Comparison of ENCODE assay signal across 18 cellular contexts in genomic region chr3:155130001-155130400, GRCh38. TPM values are rescaled to one million over a fixed set of nuclear protein-coding genes. Genes with fewer than 3 reads are reported as not detected.
DNase-seq lines count a peak whose midpoint lies in the region; ATAC-seq and TF ChIP-seq lines count a peak whose summit lies in the region.
"Had no signal": no experiment of that assay in that cellular context is flagged by ENCODE, and none has a peak within 500 bp of the region (broad histone marks: within the 10 kb centered on the region; RNA-seq: fewer than 3 reads in every experiment).

No MANE protein-coding gene starts in this region.

- no peak for TF ChIP-seq CTCF in choroid plexus epithelial cell (conservative IDR thresholded peaks at IDR 0.05; ENCODE audit: low read depth, low read length)

- no peak overlapping the region for H3K4me3 ChIP-seq in choroid plexus epithelial cell (ENCODE audit: low read depth, low read length)
- H3K4me3 ChIP-seq: GM23338, MG63 had no signal

- ATAC-seq in naive B cell (ENCODE audit: low read depth in 2 of 2) (no peak), GM21447 (IDR thresholded peaks at IDR 0.05; ENCODE audit: unreplicated experiment) (no peak)
- no peak for ATAC-seq in naive thymus-derived CD8-positive, alpha-beta T cell
- ATAC-seq: GM23338 had no signal

- H3K27ac Mint-ChIP-seq in naive B cell = peak overlapping the region in 2 of 6 donors; percentile 24 to 40
- H3K27ac Mint-ChIP-seq in naive thymus-derived CD8-positive, alpha-beta T cell = no peak overlapping the region
- H3K27ac Mint-ChIP-seq: GM23338 had no signal

- DNase-seq in EH (ENCODE audit: low read depth) = peak; percentile 5
- DNase-seq in choroid plexus epithelial cell (ENCODE audit: low read depth) = peak; percentile 43
- no peak for DNase-seq in naive B cell
- DNase-seq in NCI-H82 treated with DMSO at 0.1 percent for 48 hours (lab: John Stamatoyannopoulos, UW; ENCODE audit: unreplicated experiment) = no peak
- no peak for DNase-seq in COLO668 (lab: John Stamatoyannopoulos, UW; ENCODE audit: unreplicated experiment)
- DNase-seq in naive thymus-derived CD8-positive, alpha-beta T cell = no peak
- DNase-seq: COR-L47, DMS153, KG1, MG63, NCI-H1092 treated with DMSO at 0.1 percent for 48 hours, NCI-H1694, NCI-H2107, NCI-H446 treated with DMSO at 0.1 percent for 48 hours, NCI-H748 treated with DMSO at 0.1 percent for 48 hours, SHP77 had no signal

- no peaks in the 10 kb centered on the region for H3K36me3 Mint-ChIP-seq in naive B cell
- no peaks in the 10 kb centered on the region for H3K36me3 Mint-ChIP-seq in naive thymus-derived CD8-positive, alpha-beta T cell

- POLR2A ChIA-PET in naive thymus-derived CD8-positive, alpha-beta T cell (lab: Charles Lee) = no interaction called here

- H3K27me3 Mint-ChIP-seq in naive B cell = no peaks in the 10 kb centered on the region
- peaks cover 0 to 1% (median 0%) of the 10 kb centered on the region in 5 donors for H3K27me3 Mint-ChIP-seq in naive thymus-derived CD8-positive, alpha-beta T cell

- H3K9me3 Mint-ChIP-seq in naive B cell = peaks cover 0 to 7% (median under 1%) of the 10 kb centered on the region in 7 donors
- peaks cover 0 to 8% (median 2%) of the 10 kb centered on the region in 9 donors for H3K9me3 Mint-ChIP-seq in naive thymus-derived CD8-positive, alpha-beta T cell
- H3K9me3 Mint-ChIP-seq: GM23338 had no signal

- H3K4me1 Mint-ChIP-seq in naive B cell = peaks cover 15% of the 10 kb centered on the region in 3 donors
- H3K4me1 Mint-ChIP-seq in naive thymus-derived CD8-positive, alpha-beta T cell = peaks cover 0 to 9% (median 0%) of the 10 kb centered on the region in 4 donors

- H3K4me3 Mint-ChIP-seq in naive B cell = peak overlapping the region in 6 of 8 donors; percentile 16 to 60 (median 38)
- no peak overlapping the region for H3K4me3 Mint-ChIP-seq in naive thymus-derived CD8-positive, alpha-beta T cell
- H3K4me3 Mint-ChIP-seq: GM23338 had no signal

RNA-seq across cellular contexts. Expression of gene MME, which starts 49.9 kb away (rescaled TPM):
- 10 to 100 TPM in 2 of 6 donors, 1 to 10 TPM in 4; 4.1 to 11.9 (median 5.8) TPM for polyA plus RNA-seq in naive B cell (ENCODE audit: low read depth in 6 of 6)
- total RNA-seq in naive thymus-derived CD8-positive, alpha-beta T cell = 1 to 10 TPM in 1 of 2 experiments, under 1 TPM in 1; 0.91 to 1.3 TPM
- not detected for polyA plus RNA-seq in naive thymus-derived CD8-positive, alpha-beta T cell

Comparison
In these comparisons a context has a peak if more than half of its experiments do, and no peak if none do; other contexts are left out.
1. DNase-seq: peak in EH (single experiment) and choroid plexus epithelial cell (single experiment); none in naive B cell (single experiment), NCI-H82 treated with DMSO at 0.1 percent for 48 hours (single experiment), COLO668 (single experiment) and naive thymus-derived CD8-positive, alpha-beta T cell (0 of 10).
2. H3K4me3 Mint-ChIP-seq: peak in naive B cell (6 of 8); none in naive thymus-derived CD8-positive, alpha-beta T cell (0 of 10).
3. RNA of gene MME, which starts 49.9 kb away (polyA plus RNA-seq): 4.1 to 11.9 TPM in naive B cell; not detected in naive thymus-derived CD8-positive, alpha-beta T cell; every median in the first group is over 4 times any median in the second.